Comparison of ENCODE assay signal across 8 cellular contexts in the genomic region with DNA sequence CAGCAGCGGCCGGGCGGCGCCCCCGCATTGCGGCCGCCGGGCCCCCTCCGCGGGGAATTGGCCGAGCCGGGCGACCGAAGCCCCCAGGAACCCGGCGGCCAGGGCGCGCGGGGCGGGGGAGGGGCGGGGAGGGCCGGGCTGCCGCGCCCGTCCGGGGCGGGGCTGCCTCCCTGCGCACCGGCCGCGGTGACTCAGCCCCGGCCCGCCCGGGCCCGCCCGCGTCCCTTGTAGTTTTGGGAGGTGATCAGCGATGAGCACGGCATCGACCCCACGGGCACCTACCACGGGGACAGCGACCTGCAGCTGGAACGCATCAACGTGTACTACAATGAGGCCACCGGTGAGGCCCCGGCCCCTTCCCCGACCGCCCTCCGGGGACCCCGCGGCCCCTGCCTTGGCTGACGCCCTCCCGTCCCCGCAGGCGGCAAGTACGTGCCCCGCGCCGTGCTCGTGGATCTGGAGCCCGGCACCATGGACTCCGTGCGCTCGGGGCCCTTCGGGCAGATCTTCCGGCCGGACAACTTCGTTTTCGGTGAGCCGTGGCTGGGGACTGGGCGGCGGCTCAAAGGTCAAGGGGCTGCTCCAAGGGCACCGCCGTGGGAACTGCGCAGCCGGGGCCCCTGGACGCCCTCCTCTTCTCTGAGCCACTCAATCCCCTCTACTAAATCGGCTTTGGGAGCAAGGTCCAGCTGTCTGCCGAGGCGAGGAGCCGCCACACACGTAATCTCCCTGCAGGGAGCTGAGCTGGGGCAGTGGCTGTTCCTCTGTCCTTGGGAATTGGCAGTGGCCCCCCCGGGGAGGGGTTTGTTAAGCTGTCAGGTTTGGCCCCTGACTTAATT. TPM values are rescaled to one million over a fixed set of nuclear protein-coding genes. Genes with fewer than 3 reads are reported as not detected.
DNase-seq lines count a peak whose midpoint lies in the region; ATAC-seq and TF ChIP-seq lines count a peak whose summit lies in the region.

No MANE protein-coding gene starts in this region.

- H3K36me3 ChIP-seq in right lobe of liver, result peaks cover 0 to 13% (median 8%) of the 10 kb centered on the region in 4 donors

- DNase-seq in GM19238 (ENCODE audit: insufficient read length, low spot score) (peak; percentile 66), HL-60 (ENCODE audit: low read depth in 1 of 2, low spot score in 1 of 2) (no peak), choroid plexus epithelial cell (ENCODE audit: low read depth) (no peak), right lobe of liver (peak in 2 of 3 donors; percentile 71 to 74), NCI-H2171 treated with DMSO at 0.1 percent for 48 hours (lab: John Stamatoyannopoulos, UW) (no peak)
- DNase-seq in activated CD4-positive, alpha-beta T cell treated with anti-CD3 and anti-CD28 coated beads for 1 hour, result peak; percentile 67
- peak; percentile 63 for DNase-seq in stimulated activated CD8-positive, alpha-beta memory T cell treated with anti-CD3 and anti-CD28 coated beads, Interleukin-12 subunit alpha, Interleukin-12 subunit beta, amount 100 ng/mL, for 1 hour (ENCODE audit: low read depth)

- TF ChIP-seq CTCF in HL-60 (IDR thresholded peaks at IDR 0.05; ENCODE audit: insufficient read depth, low read length) (no peak), choroid plexus epithelial cell (conservative IDR thresholded peaks at IDR 0.05; ENCODE audit: low read depth, low read length) (no peak), right lobe of liver (IDR thresholded peaks at IDR 0.05) (no peak)

- H3K27ac ChIP-seq in HL-60 (replicated peaks), result peak overlapping the region; percentile 79
- H3K27ac ChIP-seq in right lobe of liver, result peak overlapping the region; percentile 55 to 83 (median 82)

- H3K9me3 ChIP-seq in right lobe of liver, result no peaks in the 10 kb centered on the region

- intact Hi-C loops in right lobe of liver (cut with DNase I), result no loop called here

- peak in 3 of 4 donors; percentile 16 to 27 (median 20) for ATAC-seq in right lobe of liver
- ATAC-seq in HG03565 (IDR thresholded peaks at IDR 0.05; ENCODE audit: unreplicated experiment), result no peak

- no peak for TF ChIP-seq POLR2A in right lobe of liver (IDR thresholded peaks at IDR 0.05)

- 0% methylated on average over 23 of the region's 84 CpGs for WGBS in right lobe of liver (ENCODE audit: insufficient coverage, low coverage, low lambda C conversion rate, missing lambda C conversion rate)

- peaks cover 0 to 18% (median 8%) of the 10 kb centered on the region in 4 donors for H3K4me1 ChIP-seq in right lobe of liver

- no peaks in the 10 kb centered on the region for H3K27me3 ChIP-seq in HL-60 (ENCODE audit: insufficient read depth, poor library complexity, severe bottlenecking)
- no peaks in the 10 kb centered on the region for H3K27me3 ChIP-seq in right lobe of liver

- H3K4me3 ChIP-seq in HL-60 (replicated peaks; ENCODE audit: insufficient read depth, low read length) (peak overlapping the region; percentile 97), choroid plexus epithelial cell (ENCODE audit: low read depth, low read length) (peak overlapping the region; percentile 85), right lobe of liver (peak overlapping the region; percentile 63 to 95 (median 85))

RNA-seq across cellular contexts. Expression of a gene that starts 0.6 kb away (rescaled TPM):
- total RNA-seq in right lobe of liver, result 100 to 1,000 TPM in 5 of 6 experiments, 10 to 100 TPM in 1; 88.4 to 274 (median 124) TPM

RNA-seq across cellular contexts. Expression of a gene that starts 9.4 kb away (rescaled TPM):
- total RNA-seq in right lobe of liver, result not detected

RNA-seq across cellular contexts. Expression of a gene that starts 11.0 kb away (rescaled TPM):
- total RNA-seq in right lobe of liver, result not detected

RNA-seq across cellular contexts. Expression of a gene that starts 13.4 kb away (rescaled TPM):
- total RNA-seq in right lobe of liver, result 10 to 100 TPM; 15.6 to 21.6 (median 20.1) TPM

RNA-seq across cellular contexts. Expression of a gene that starts 14.4 kb away (rescaled TPM):
- not detected for total RNA-seq in right lobe of liver

Comparison
In these comparisons a context has a peak if more than half of its experiments do, and no peak if none do; other contexts are left out.
1. DNase-seq: peak in GM19238 (single experiment), activated CD4-positive, alpha-beta T cell treated with anti-CD3 and anti-CD28 coated beads for 1 hour (single experiment), right lobe of liver (2 of 3) and stimulated activated CD8-positive, alpha-beta memory T cell treated with anti-CD3 and anti-CD28 coated beads, Interleukin-12 subunit alpha, Interleukin-12 subunit beta, amount 100 ng/mL, for 1 hour (single experiment); none in HL-60 (0 of 2), choroid plexus epithelial cell (single experiment) and NCI-H2171 treated with DMSO at 0.1 percent for 48 hours (single experiment).
2. Peak in every context shown above with its lines, with median percentiles within 50 percentile points of each other: H3K4me3 ChIP-seq.